In genomic region chr1:229004227-229004833, GRCh38 we compare ENCODE assay signal across 16 cellular contexts.
"Had no signal": no experiment of that assay in that cellular context is flagged by ENCODE, and none has a peak within 500 bp of the region (broad histone marks: within the 10 kb centered on the region; RNA-seq: fewer than 3 reads in every experiment).

No MANE protein-coding gene starts in this region.

- H3K27ac ChIP-seq: gastrocnemius medialis, heart right ventricle had no signal

- H3K4me3 ChIP-seq: gastrocnemius medialis, heart right ventricle, tibial nerve had no signal

- H3K36me3 ChIP-seq: gastrocnemius medialis, heart right ventricle, tibial nerve had no signal

- DNase-seq: activated CD4-positive, alpha-beta memory T cell treated with anti-CD3 and anti-CD28 coated beads for 36 hours; activated CD4-positive, CD25-positive, alpha-beta regulatory T cell treated with anti-CD3 and anti-CD28 coated beads, Interleukin-2, amount 50 U/mL, for 72 hours; activated effector memory CD4-positive, alpha-beta T cell treated with anti-CD3 and anti-CD28 coated beads, Interleukin-2, amount 50 U/mL, for 16 hours; activated T-cell treated with anti-CD3 and anti-CD28 coated beads, Interleukin-2, amount 50 U/mL, for 4 hours; amniotic stem cell; gastrocnemius medialis; heart right ventricle; kidney; left ventricle myocardium superior; mesendoderm; stimulated activated CD4-positive, alpha-beta T cell treated with anti-CD3 and anti-CD28 coated beads, Interleukin-15, amount 100 ng/mL, for 24 hours; stimulated activated CD4-positive, alpha-beta T cell treated with anti-CD3 and anti-CD28 coated beads, Interleukin-4, amount 100 ng/mL, for 24 hours; stimulated activated naive CD8-positive, alpha-beta T cell treated with anti-CD3 and anti-CD28 coated beads, Interleukin-15, amount 100 ng/mL, for 72 hours had no signal

- ATAC-seq: activated naive CD4-positive, alpha-beta T cell treated with anti-CD3 and anti-CD28 coated beads, Interleukin-2, amount 50 U/mL, for 72 hours; activated T-cell treated with anti-CD3 and anti-CD28 coated beads, Interleukin-2, amount 50 U/mL, for 4 hours; gastrocnemius medialis; left ventricle myocardium superior; stimulated activated naive CD8-positive, alpha-beta T cell treated with anti-CD3 and anti-CD28 coated beads, Interleukin-15, amount 100 ng/mL, for 72 hours had no signal

- H3K9me3 ChIP-seq: gastrocnemius medialis, heart right ventricle, tibial nerve had no signal

- H3K27me3 ChIP-seq: gastrocnemius medialis, tibial nerve had no signal

- FAIRE-seq: kidney, TTC549 had no signal

- H3K4me1 ChIP-seq: gastrocnemius medialis had no signal
